Comparison of ENCODE assay signal across 20 cellular contexts in the genomic region with DNA sequence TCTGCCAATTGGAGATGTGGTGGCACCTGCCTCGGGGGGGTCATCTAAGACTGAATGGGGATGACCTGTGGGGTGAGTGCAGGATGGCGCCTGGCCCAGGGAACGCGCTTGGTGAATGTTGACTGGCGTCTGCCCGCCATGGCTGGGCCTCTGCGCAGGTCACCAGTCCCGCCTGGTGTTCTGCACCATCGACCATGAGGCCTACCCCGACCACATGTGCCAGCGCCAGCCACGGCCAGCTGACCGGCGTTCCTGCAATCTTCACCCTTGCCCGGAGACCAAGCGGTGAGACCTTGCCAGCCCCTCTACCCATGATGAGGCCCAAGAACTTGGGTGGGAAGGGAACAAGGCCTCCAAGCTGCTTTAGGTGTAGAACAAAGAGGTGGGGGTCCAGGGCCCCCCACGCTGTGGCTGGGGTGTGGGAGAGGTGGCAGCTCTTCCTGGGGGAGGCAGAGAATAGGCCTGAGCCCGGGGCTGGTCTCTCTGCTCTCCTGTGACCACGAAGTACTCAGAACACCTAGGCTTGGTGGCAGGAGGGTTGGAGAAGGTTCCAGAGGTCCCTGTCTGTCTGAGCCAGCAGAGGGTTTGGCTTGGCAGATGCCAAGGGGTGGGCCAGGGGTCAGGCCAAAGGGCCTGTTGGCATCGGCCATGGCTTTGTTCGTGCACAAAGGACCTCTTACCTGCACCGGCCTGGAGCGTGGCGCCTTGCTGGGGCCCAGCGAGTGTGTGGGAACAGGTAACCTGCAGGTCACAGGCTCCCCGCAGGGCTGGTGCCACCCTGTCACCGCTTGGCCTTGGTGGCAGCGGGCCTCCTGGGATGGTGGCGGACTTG.
"Had no signal": no experiment of that assay in that cellular context is flagged by ENCODE, and none has a peak within 500 bp of the region (broad histone marks: within the 10 kb centered on the region; RNA-seq: fewer than 3 reads in every experiment).

No MANE protein-coding gene starts in this region.

- H3K36me3 ChIP-seq: neural progenitor cell had no signal

- H3K27me3 ChIP-seq: foreskin keratinocyte, hepatocyte, neural progenitor cell, sigmoid colon had no signal

- H2AFZ ChIP-seq: hepatocyte, neural progenitor cell, parathyroid adenoma had no signal

- FAIRE-seq: endothelial cell of umbilical vein had no signal

- H3K4me2 ChIP-seq: hepatocyte, neural progenitor cell had no signal

- H3K9me3 ChIP-seq: psoas muscle, sigmoid colon had no signal

- H3K4me3 ChIP-seq: coronary artery, hepatocyte, neural progenitor cell, psoas muscle, sigmoid colon, skin epidermis had no signal

- H3K9ac ChIP-seq: neural progenitor cell, parathyroid adenoma had no signal

- H3K27ac ChIP-seq: coronary artery, foreskin keratinocyte, hepatocyte, neural progenitor cell, parathyroid adenoma, psoas muscle, sigmoid colon, skin epidermis had no signal

- ATAC-seq: foreskin keratinocyte, psoas muscle had no signal

- DNase-seq: effector CD4-positive, alpha-beta T cell; endodermal cell; erythroblast; foreskin keratinocyte; head of caudate nucleus; kidney glomerular epithelial cell; occipital lobe; retina; sigmoid colon; stimulated activated CD4-positive, alpha-beta T cell treated with anti-CD3 and anti-CD28 coated beads, Interleukin-12 subunit alpha, Interleukin-12 subunit beta, amount 100 ng/mL, for 4 hours; stimulated activated CD4-positive, alpha-beta T cell treated with anti-CD3 and anti-CD28 coated beads, Interleukin-2, amount 100 ng/mL, for 48 hours; stimulated activated naive CD4-positive, alpha-beta T cell treated with Interleukin-2 at 50 U/mL for 16 hours; trophoblast cell had no signal

- H3K4me1 ChIP-seq: neural progenitor cell, parathyroid adenoma, psoas muscle, sigmoid colon had no signal
